In genomic region chr18:50886914-50887313, GRCh38 we compare ENCODE assay signal across 21 cellular contexts. TPM values are rescaled to one million over a fixed set of nuclear protein-coding genes. Genes with fewer than 3 reads are reported as not detected.
DNase-seq lines count a peak whose midpoint lies in the region; ATAC-seq and TF ChIP-seq lines count a peak whose summit lies in the region.
"Had no signal": no experiment of that assay in that cellular context is flagged by ENCODE, and none has a peak within 500 bp of the region (broad histone marks: within the 10 kb centered on the region; RNA-seq: fewer than 3 reads in every experiment).

No MANE protein-coding gene starts in this region.

- H3K27me3 Mint-ChIP-seq in activated CD4-positive, alpha-beta T cell treated with anti-CD3 and anti-CD28 coated beads, Interleukin-2, amount 10 ng/mL, durations not matched to agents 24 days and 14 days, result no peaks in the 10 kb centered on the region
- H3K27me3 Mint-ChIP-seq in activated T-cell treated with anti-CD3 and anti-CD28 coated beads, Interleukin-2, amount 50 U/mL, for 72 hours (ENCODE audit: low read depth), result no peaks in the 10 kb centered on the region
- H3K27me3 Mint-ChIP-seq in CD8-positive, alpha-beta T cell (ENCODE audit: low read depth), result no peaks in the 10 kb centered on the region
- no peaks in the 10 kb centered on the region for H3K27me3 Mint-ChIP-seq in central memory CD8-positive, alpha-beta T cell
- H3K27me3 Mint-ChIP-seq: CD8-positive, alpha-beta memory T cell had no signal

- H3K27ac Mint-ChIP-seq in activated CD4-positive, alpha-beta T cell treated with anti-CD3 and anti-CD28 coated beads, Interleukin-2, amount 10 ng/mL, durations not matched to agents 24 days and 14 days, result no peak overlapping the region
- H3K27ac Mint-ChIP-seq in activated T-cell treated with anti-CD3 and anti-CD28 coated beads, Interleukin-2, amount 50 U/mL, for 72 hours, result peak overlapping the region; percentile 94
- peak overlapping the region; percentile 28 for H3K27ac Mint-ChIP-seq in CD8-positive, alpha-beta T cell
- H3K27ac Mint-ChIP-seq in central memory CD8-positive, alpha-beta T cell (ENCODE audit: low read depth), result peak overlapping the region; percentile 38
- H3K27ac Mint-ChIP-seq: HFFc6 had no signal

- TF ChIP-seq CTCF in CD8-positive, alpha-beta T cell (IDR thresholded peaks at IDR 0.05), result no peak

- peak; percentile 63 to 95 for ATAC-seq in activated T-cell treated with anti-CD3 and anti-CD28 coated beads, Interleukin-2, amount 50 U/mL, for 72 hours (replicated peaks in 1 of 2)
- ATAC-seq in CD8-positive, alpha-beta T cell, result no peak
- no peak for ATAC-seq in central memory CD8-positive, alpha-beta T cell (replicated peaks; ENCODE audit: extremely low read depth, poor library complexity, severe bottlenecking)
- ATAC-seq in HG02852 (IDR thresholded peaks at IDR 0.05; ENCODE audit: unreplicated experiment), result no peak
- ATAC-seq: GM12878, HCT116 had no signal

- H3K36me3 ChIP-seq in CD8-positive, alpha-beta T cell (ENCODE audit: insufficient read depth, low read length), result no peaks in the 10 kb centered on the region

- peak; percentile 18 for DNase-seq in activated CD4-positive, alpha-beta T cell treated with anti-CD3 and anti-CD28 coated beads for 48 hours
- DNase-seq in activated CD4-positive, alpha-beta T cell treated with anti-CD3 and anti-CD28 coated beads, Interleukin-2, amount 10 ng/mL, durations not matched to agents 24 days and 14 days, result no peak
- DNase-seq in activated T-cell treated with anti-CD3 and anti-CD28 coated beads, Interleukin-2, amount 50 U/mL, for 72 hours, result no peak
- no peak for DNase-seq in activated T-cell treated with anti-CD3 and anti-CD28 coated beads, Interleukin-2, amount 50 U/mL, for 48 hours
- no peak for DNase-seq in CD8-positive, alpha-beta T cell
- DNase-seq in central memory CD8-positive, alpha-beta T cell (ENCODE audit: low spot score in 2 of 2), result no peak
- no peak for DNase-seq in cerebellar nuclear complex (lab: John Stamatoyannopoulos, UW)
- DNase-seq: 8988T; CD8-positive, alpha-beta memory T cell; COR-L47; DMS 273 treated with DMSO at 0.1 percent for 48 hours; DMS53; DND-41; EL; GOT3; H7; HFFc6 had no signal

- H3K9me3 Mint-ChIP-seq in activated CD4-positive, alpha-beta T cell treated with anti-CD3 and anti-CD28 coated beads, Interleukin-2, amount 10 ng/mL, durations not matched to agents 24 days and 14 days, result no peaks in the 10 kb centered on the region
- H3K9me3 Mint-ChIP-seq in activated T-cell treated with anti-CD3 and anti-CD28 coated beads, Interleukin-2, amount 50 U/mL, for 72 hours, result no peaks in the 10 kb centered on the region
- no peaks in the 10 kb centered on the region for H3K9me3 Mint-ChIP-seq in CD8-positive, alpha-beta T cell
- H3K9me3 Mint-ChIP-seq in central memory CD8-positive, alpha-beta T cell, result no peaks in the 10 kb centered on the region
- H3K9me3 Mint-ChIP-seq: HFFc6 had no signal

- peaks cover 39% of the 10 kb centered on the region for H3K36me3 Mint-ChIP-seq in activated CD4-positive, alpha-beta T cell treated with anti-CD3 and anti-CD28 coated beads, Interleukin-2, amount 10 ng/mL, durations not matched to agents 24 days and 14 days (ENCODE audit: low read depth)
- peaks cover 3 to 11% of the 10 kb centered on the region in 2 donors for H3K36me3 Mint-ChIP-seq in activated T-cell treated with anti-CD3 and anti-CD28 coated beads, Interleukin-2, amount 50 U/mL, for 72 hours (ENCODE audit: insufficient read depth in 2 of 2)
- peaks cover 24% of the 10 kb centered on the region for H3K36me3 Mint-ChIP-seq in CD8-positive, alpha-beta T cell
- H3K36me3 Mint-ChIP-seq in central memory CD8-positive, alpha-beta T cell (ENCODE audit: insufficient read depth), result no peaks in the 10 kb centered on the region

- POLR2A ChIA-PET in CD8-positive, alpha-beta T cell (lab: Charles Lee), result interaction anchor here (1.7 kb wide), 1 partner anchor 9 kb away, joined by 5 read pairs; no protein-coding TSS in a partner anchor

- CTCF ChIA-PET in CD8-positive, alpha-beta T cell (lab: Charles Lee), result interaction anchor here (1.1 kb wide), 1 partner anchor 20 kb away, joined by 3 read pairs; no protein-coding TSS in a partner anchor

- H3K27ac ChIP-seq in CD8-positive, alpha-beta T cell (ENCODE audit: low read depth, low read length), result no peak overlapping the region
- H3K27ac ChIP-seq: BLaER1 treated with 17β-estradiol and CSF1 and Interleukin-3, amounts not matched to agents 10 nM and 100 nM had no signal

- intact Hi-C loops in activated CD4-positive, alpha-beta T cell treated with anti-CD3 and anti-CD28 coated beads, Interleukin-2, amount 10 ng/mL, durations not matched to agents 24 days and 14 days (cut with micrococcal nuclease), result no loop called here
- intact Hi-C loops in CD8-positive, alpha-beta T cell (cut with DNase I, micrococcal nuclease), result no loop called here

- H3K4me3 ChIP-seq in CD8-positive, alpha-beta T cell (ENCODE audit: low read depth, low read length), result no peak overlapping the region
- H3K4me3 ChIP-seq: BLaER1 treated with 17β-estradiol and CSF1 and Interleukin-3, amounts not matched to agents 10 nM and 100 nM; GM12878 had no signal

- H3K4me1 ChIP-seq in CD8-positive, alpha-beta T cell (ENCODE audit: insufficient read depth, low read length), result peaks cover 5% of the 10 kb centered on the region

- peaks cover 17% of the 10 kb centered on the region for H3K4me1 Mint-ChIP-seq in activated CD4-positive, alpha-beta T cell treated with anti-CD3 and anti-CD28 coated beads, Interleukin-2, amount 10 ng/mL, durations not matched to agents 24 days and 14 days
- H3K4me1 Mint-ChIP-seq in activated T-cell treated with anti-CD3 and anti-CD28 coated beads, Interleukin-2, amount 50 U/mL, for 72 hours (ENCODE audit: low read depth), result peaks cover 26% of the 10 kb centered on the region
- H3K4me1 Mint-ChIP-seq in CD8-positive, alpha-beta T cell (ENCODE audit: low read depth), result peaks cover 31% of the 10 kb centered on the region
- peaks cover 37% of the 10 kb centered on the region for H3K4me1 Mint-ChIP-seq in central memory CD8-positive, alpha-beta T cell

- no peaks in the 10 kb centered on the region for H3K9me3 ChIP-seq in CD8-positive, alpha-beta T cell (ENCODE audit: low read length)
- H3K9me3 ChIP-seq: BLaER1 treated with 17β-estradiol and CSF1 and Interleukin-3, amounts not matched to agents 10 nM and 100 nM had no signal

- no peaks in the 10 kb centered on the region for H3K27me3 ChIP-seq in CD8-positive, alpha-beta T cell (ENCODE audit: insufficient read depth, low read length)
- H3K27me3 ChIP-seq: BLaER1 treated with 17β-estradiol and CSF1 and Interleukin-3, amounts not matched to agents 10 nM and 100 nM had no signal

- H3K4me3 Mint-ChIP-seq in activated CD4-positive, alpha-beta T cell treated with anti-CD3 and anti-CD28 coated beads, Interleukin-2, amount 10 ng/mL, durations not matched to agents 24 days and 14 days, result no peak overlapping the region
- H3K4me3 Mint-ChIP-seq in activated T-cell treated with anti-CD3 and anti-CD28 coated beads, Interleukin-2, amount 50 U/mL, for 72 hours, result peak overlapping the region in 1 of 2 donors; percentile 37
- H3K4me3 Mint-ChIP-seq in CD8-positive, alpha-beta T cell, result no peak overlapping the region
- no peak overlapping the region for H3K4me3 Mint-ChIP-seq in central memory CD8-positive, alpha-beta T cell
- H3K4me3 Mint-ChIP-seq: CD8-positive, alpha-beta memory T cell; HFFc6 had no signal

RNA-seq across cellular contexts. Expression of gene ME2, which starts 8.0 kb away (rescaled TPM):
- 141 and 143 TPM in 2 replicates for total RNA-seq in activated CD4-positive, alpha-beta T cell treated with anti-CD3 and anti-CD28 coated beads, Interleukin-2, amount 10 ng/mL, durations not matched to agents 24 days and 14 days
- 10 to 100 TPM; 72.3 to 75.2 TPM for total RNA-seq in activated T-cell treated with anti-CD3 and anti-CD28 coated beads, Interleukin-2, amount 50 U/mL, for 72 hours
- 10 to 100 TPM; 14.4 to 17.3 TPM for total RNA-seq in CD8-positive, alpha-beta T cell

Comparison
In these comparisons a context has a peak if more than half of its experiments do, and no peak if none do; other contexts are left out.
1. ATAC-seq: peak in activated T-cell treated with anti-CD3 and anti-CD28 coated beads, Interleukin-2, amount 50 U/mL, for 72 hours (2 of 2); none in CD8-positive, alpha-beta T cell (single experiment), central memory CD8-positive, alpha-beta T cell (single experiment) and HG02852 (single experiment).